In genomic region chr7:41069635-41070034, GRCh38 we compare ENCODE assay signal across 38 cellular contexts.
"Had no signal": no experiment of that assay in that cellular context is flagged by ENCODE, and none has a peak within 500 bp of the region (broad histone marks: within the 10 kb centered on the region; RNA-seq: fewer than 3 reads in every experiment).

No MANE protein-coding gene starts in this region.

- H3K27ac Mint-ChIP-seq: activated naive CD4-positive, alpha-beta T cell treated with anti-CD3 and anti-CD28 coated beads for 36 hours; activated naive CD4-positive, alpha-beta T cell treated with anti-CD3 and anti-CD28 coated beads, Interleukin-2, amount 10 ng/mL, durations not matched to agents 7 days and 5 days; activated naive CD4-positive, alpha-beta T cell treated with anti-CD3 and anti-CD28 coated beads, Interleukin-2, amount 50 U/mL, for 24 hours; activated naive CD4-positive, alpha-beta T cell treated with anti-CD3 and anti-CD28 coated beads, Interleukin-2, amount 50 U/mL, for 72 hours; activated naive CD8-positive, alpha-beta T cell; activated naive CD8-positive, alpha-beta T cell treated with anti-CD3 and anti-CD28 coated beads for 36 hours; activated naive CD8-positive, alpha-beta T cell treated with anti-CD3 and anti-CD28 coated beads, Interleukin-2, amount 10 ng/mL, durations not matched to agents 7 days and 5 days; activated naive CD8-positive, alpha-beta T cell treated with anti-CD3 and anti-CD28 coated beads, Interleukin-2, amount 50 U/mL, for 24 hours; activated T-cell treated with anti-CD3 and anti-CD28 coated beads, Interleukin-2, amount 50 U/mL, for 24 hours; activated T-cell treated with anti-CD3 and anti-CD28 coated beads, Interleukin-2, amount 50 U/mL, for 72 hours; activated T-helper 1 cell treated with anti-CD3 and anti-CD28 coated beads, Interleukin-12 subunit alpha, Interleukin-12 subunit beta, Interleukin-2, Interleukin-4 antibody, amounts not matched to agents 30 ng/mL and 10 ng/mL and 1 ng/mL, durations not matched to agents 14 hours and 24 hours and 36 hours; activated T-helper 17 cell treated with anti-CD3 and anti-CD28 coated beads, Interleukin-2, amount 50 U/mL, for 72 hours; activated T-helper 2 cell treated with anti-CD3 and anti-CD28 coated beads, Interferon-gamma antibody, Interleukin-2, Interleukin-4, amounts not matched to agents 10 μg/mL and 5 μg/mL and 100 μg/mL, durations not matched to agents 14 hours and 24 hours and 36 hours; brain had no signal

- H3K4me1 Mint-ChIP-seq: activated naive CD4-positive, alpha-beta T cell treated with anti-CD3 and anti-CD28 coated beads, Interleukin-2, amount 10 ng/mL, durations not matched to agents 7 days and 5 days; activated naive CD4-positive, alpha-beta T cell treated with anti-CD3 and anti-CD28 coated beads, Interleukin-2, amount 50 U/mL, for 24 hours; activated naive CD8-positive, alpha-beta T cell treated with anti-CD3 and anti-CD28 coated beads for 36 hours; activated naive CD8-positive, alpha-beta T cell treated with anti-CD3 and anti-CD28 coated beads, Interleukin-2, amount 10 ng/mL, durations not matched to agents 7 days and 5 days; activated naive CD8-positive, alpha-beta T cell treated with anti-CD3 and anti-CD28 coated beads, Interleukin-2, amount 50 U/mL, for 24 hours; activated T-helper 17 cell treated with anti-CD3 and anti-CD28 coated beads, Interleukin-2, amount 50 U/mL, for 72 hours; brain; central memory CD8-positive, alpha-beta T cell had no signal

- H3K4me1 ChIP-seq: adrenal gland, ascending aorta, body of pancreas, breast epithelium had no signal

- H3K36me3 ChIP-seq: adrenal gland, ascending aorta, brain microvascular endothelial cell, breast epithelium, cardiac muscle cell had no signal

- H3K9me3 ChIP-seq: adrenal gland, ascending aorta, body of pancreas, breast epithelium had no signal

- H3K9me3 Mint-ChIP-seq: activated naive CD4-positive, alpha-beta T cell treated with anti-CD3 and anti-CD28 coated beads for 36 hours; activated naive CD4-positive, alpha-beta T cell treated with anti-CD3 and anti-CD28 coated beads, Interleukin-2, amount 10 ng/mL, durations not matched to agents 7 days and 5 days; activated naive CD4-positive, alpha-beta T cell treated with anti-CD3 and anti-CD28 coated beads, Interleukin-2, amount 50 U/mL, for 24 hours; activated naive CD8-positive, alpha-beta T cell treated with anti-CD3 and anti-CD28 coated beads for 36 hours; activated naive CD8-positive, alpha-beta T cell treated with anti-CD3 and anti-CD28 coated beads, Interleukin-2, amount 10 ng/mL, durations not matched to agents 7 days and 5 days; activated T-cell treated with anti-CD3 and anti-CD28 coated beads, Interleukin-2, amount 50 U/mL, for 24 hours; activated T-cell treated with anti-CD3 and anti-CD28 coated beads, Interleukin-2, amount 50 U/mL, for 72 hours; activated T-helper 1 cell treated with anti-CD3 and anti-CD28 coated beads, Interleukin-12 subunit alpha, Interleukin-12 subunit beta, Interleukin-2, Interleukin-4 antibody, amounts not matched to agents 30 ng/mL and 10 ng/mL and 1 ng/mL, durations not matched to agents 14 hours and 24 hours and 36 hours; activated T-helper 17 cell treated with anti-CD3 and anti-CD28 coated beads, Interleukin-2, amount 50 U/mL, for 72 hours; activated T-helper 2 cell treated with anti-CD3 and anti-CD28 coated beads, Interferon-gamma antibody, Interleukin-2, Interleukin-4, amounts not matched to agents 10 μg/mL and 5 μg/mL and 100 μg/mL, durations not matched to agents 14 hours and 24 hours and 36 hours had no signal

- H3K27me3 ChIP-seq: adrenal gland, ascending aorta, body of pancreas, brain microvascular endothelial cell, breast epithelium, cardiac muscle cell had no signal

- DNase-seq: activated effector memory CD4-positive, alpha-beta T cell treated with anti-CD3 and anti-CD28 coated beads, Interleukin-2, amount 50 U/mL, for 16 hours; activated effector memory CD4-positive, alpha-beta T cell treated with Interleukin-2 at 50 U/mL for 16 hours; activated gamma-delta T cell; activated gamma-delta T cell treated with Interleukin-2 at 50 U/mL for 16 hours; activated naive CD4-positive, alpha-beta T cell; activated naive CD4-positive, alpha-beta T cell treated with anti-CD3 and anti-CD28 coated beads for 36 hours; activated naive CD4-positive, alpha-beta T cell treated with anti-CD3 and anti-CD28 coated beads, Interleukin-2, amount 10 ng/mL, durations not matched to agents 7 days and 5 days; activated naive CD4-positive, alpha-beta T cell treated with anti-CD3 and anti-CD28 coated beads, Interleukin-2, amount 50 U/mL, for 16 hours; activated naive CD4-positive, alpha-beta T cell treated with Interleukin-2 at 50 U/mL for 16 hours; activated naive CD8-positive, alpha-beta T cell treated with anti-CD3 and anti-CD28 coated beads for 36 hours; activated naive CD8-positive, alpha-beta T cell treated with anti-CD3 and anti-CD28 coated beads, Interleukin-2, amount 10 ng/mL, durations not matched to agents 7 days and 5 days; activated naive CD8-positive, alpha-beta T cell treated with anti-CD3 and anti-CD28 coated beads, Interleukin-2, amount 50 U/mL, for 24 hours; activated T-cell treated with anti-CD3 and anti-CD28 coated beads for 4 hours; activated T-cell treated with anti-CD3 and anti-CD28 coated beads, Interleukin-2, amount 50 U/mL, for 1 hour; activated T-cell treated with anti-CD3 and anti-CD28 coated beads, Interleukin-2, amount 50 U/mL, for 24 hours; activated T-cell treated with anti-CD3 and anti-CD28 coated beads, Interleukin-2, amount 50 U/mL, for 4 hours; activated T-cell treated with anti-CD3 and anti-CD28 coated beads, Interleukin-2, amount 50 U/mL, for 48 hours; activated T-cell treated with anti-CD3 and anti-CD28 coated beads, Interleukin-2, amount 50 U/mL, for 72 hours; adrenal gland; amniotic stem cell; amygdala; anterior cingulate cortex; aorta; body of pancreas; brain microvascular endothelial cell; caudate nucleus; central memory CD4-positive, alpha-beta T cell had no signal

- H3K4me3 Mint-ChIP-seq: activated naive CD4-positive, alpha-beta T cell treated with anti-CD3 and anti-CD28 coated beads for 36 hours; activated naive CD4-positive, alpha-beta T cell treated with anti-CD3 and anti-CD28 coated beads, Interleukin-2, amount 10 ng/mL, durations not matched to agents 7 days and 5 days; activated naive CD4-positive, alpha-beta T cell treated with anti-CD3 and anti-CD28 coated beads, Interleukin-2, amount 50 U/mL, for 24 hours; activated naive CD8-positive, alpha-beta T cell; activated naive CD8-positive, alpha-beta T cell treated with anti-CD3 and anti-CD28 coated beads for 36 hours; activated naive CD8-positive, alpha-beta T cell treated with anti-CD3 and anti-CD28 coated beads, Interleukin-2, amount 10 ng/mL, durations not matched to agents 7 days and 5 days; activated naive CD8-positive, alpha-beta T cell treated with anti-CD3 and anti-CD28 coated beads, Interleukin-2, amount 50 U/mL, for 24 hours; activated T-cell treated with anti-CD3 and anti-CD28 coated beads, Interleukin-2, amount 50 U/mL, for 24 hours; activated T-cell treated with anti-CD3 and anti-CD28 coated beads, Interleukin-2, amount 50 U/mL, for 4 hours; activated T-cell treated with anti-CD3 and anti-CD28 coated beads, Interleukin-2, amount 50 U/mL, for 72 hours; activated T-helper 1 cell treated with anti-CD3 and anti-CD28 coated beads, Interleukin-12 subunit alpha, Interleukin-12 subunit beta, Interleukin-2, Interleukin-4 antibody, amounts not matched to agents 30 ng/mL and 10 ng/mL and 1 ng/mL, durations not matched to agents 14 hours and 24 hours and 36 hours; activated T-helper 17 cell treated with anti-CD3 and anti-CD28 coated beads, Interleukin-2, amount 50 U/mL, for 72 hours; brain; central memory CD8-positive, alpha-beta T cell had no signal

- H3K27ac ChIP-seq: adrenal gland, ascending aorta, body of pancreas, brain microvascular endothelial cell, breast epithelium, cardiac muscle cell had no signal

- H3K27me3 Mint-ChIP-seq: activated naive CD4-positive, alpha-beta T cell treated with anti-CD3 and anti-CD28 coated beads, Interleukin-2, amount 10 ng/mL, durations not matched to agents 7 days and 5 days; activated naive CD4-positive, alpha-beta T cell treated with anti-CD3 and anti-CD28 coated beads, Interleukin-2, amount 50 U/mL, for 24 hours; activated naive CD8-positive, alpha-beta T cell; activated naive CD8-positive, alpha-beta T cell treated with anti-CD3 and anti-CD28 coated beads, Interleukin-2, amount 10 ng/mL, durations not matched to agents 7 days and 5 days; activated naive CD8-positive, alpha-beta T cell treated with anti-CD3 and anti-CD28 coated beads, Interleukin-2, amount 50 U/mL, for 24 hours; activated T-cell treated with anti-CD3 and anti-CD28 coated beads, Interleukin-2, amount 50 U/mL, for 24 hours; activated T-helper 17 cell treated with anti-CD3 and anti-CD28 coated beads, Interleukin-2, amount 50 U/mL, for 72 hours; central memory CD8-positive, alpha-beta T cell had no signal

- H3K36me3 Mint-ChIP-seq: activated naive CD4-positive, alpha-beta T cell treated with anti-CD3 and anti-CD28 coated beads, Interleukin-2, amount 10 ng/mL, durations not matched to agents 7 days and 5 days; activated naive CD4-positive, alpha-beta T cell treated with anti-CD3 and anti-CD28 coated beads, Interleukin-2, amount 50 U/mL, for 24 hours; activated naive CD4-positive, alpha-beta T cell treated with anti-CD3 and anti-CD28 coated beads, Interleukin-2, amount 50 U/mL, for 72 hours; activated naive CD8-positive, alpha-beta T cell; activated naive CD8-positive, alpha-beta T cell treated with anti-CD3 and anti-CD28 coated beads for 36 hours; activated naive CD8-positive, alpha-beta T cell treated with anti-CD3 and anti-CD28 coated beads, Interleukin-2, amount 10 ng/mL, durations not matched to agents 7 days and 5 days; brain had no signal

- H3K4me3 ChIP-seq: adrenal gland, ascending aorta, body of pancreas, breast epithelium, cardiac muscle cell had no signal
